ENCODE assay signal across 8 cellular contexts in the genomic region with DNA sequence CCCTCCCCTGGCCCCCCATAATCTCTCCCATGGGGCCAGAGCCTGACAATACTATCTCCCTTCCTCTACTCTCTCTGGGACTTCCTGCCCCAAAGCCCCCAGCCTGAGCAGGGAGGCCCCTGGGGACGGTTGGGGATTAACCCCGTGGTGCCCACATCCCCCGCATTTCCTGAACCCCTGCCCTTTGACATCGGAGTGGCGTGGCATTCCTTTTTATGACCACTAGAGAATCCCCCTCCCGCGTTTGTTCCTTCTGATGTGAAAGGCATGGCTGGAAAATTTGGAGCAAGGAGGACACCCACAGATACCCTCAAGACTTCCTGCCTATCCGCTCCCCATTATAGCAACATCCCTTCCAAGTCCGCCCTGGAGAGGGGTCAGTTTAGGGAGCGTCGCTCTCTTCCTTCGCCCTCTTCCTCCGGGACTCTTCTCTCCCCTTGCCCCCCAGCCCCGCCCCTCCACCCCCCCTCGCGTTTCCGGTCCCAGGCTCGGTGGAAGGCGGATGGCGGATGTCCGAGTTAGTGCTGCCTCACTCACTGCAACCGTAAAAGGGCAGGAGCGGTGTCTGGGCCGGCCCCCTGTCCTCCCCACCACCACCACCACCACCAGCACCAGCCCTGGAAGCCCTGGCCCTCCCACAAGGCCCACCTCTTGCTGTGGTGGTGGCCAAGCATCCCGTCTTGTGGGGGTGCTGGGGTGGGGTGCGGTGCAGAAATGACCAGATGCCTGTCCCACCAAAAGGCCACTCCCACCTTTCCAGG. TPM values are rescaled to one million over a fixed set of nuclear protein-coding genes. Genes with fewer than 3 reads are reported as not detected.
A peak's percentile ranks its signal among the peaks of the same experiment; 100 is the strongest.
DNase-seq lines count a peak whose midpoint lies in the region; TF ChIP-seq lines count a peak whose summit lies in the region.

No MANE protein-coding gene starts in this region.

- H4K20me1 ChIP-seq in osteoblast (ENCODE audit: insufficient read depth, low read length), result peaks cover 37% of the 10 kb centered on the region

- intact Hi-C loops in activated T-helper 2 cell treated with anti-CD3 and anti-CD28 coated beads, Interferon-gamma antibody, Interleukin-2, Interleukin-4, amounts not matched to agents 10 μg/mL and 5 μg/mL and 100 μg/mL, durations not matched to agents 14 hours and 24 hours and 36 hours (cut with micrococcal nuclease), result loop anchor here (5.0 kb wide), 2 partner anchors 73 to 183 kb away; a partner anchor contains a TSS

- no peak overlapping the region for H2AFZ ChIP-seq in osteoblast (ENCODE audit: low read length)

- TF ChIP-seq CTCF in 22Rv1 (IDR thresholded peaks at IDR 0.05), result no peak
- no peak for TF ChIP-seq CTCF in GM10266 (IDR thresholded peaks at IDR 0.05; ENCODE audit: control insufficient read depth, insufficient read depth, low read depth, missing control alignments)
- no peak for TF ChIP-seq CTCF in glutamatergic neuron (IDR thresholded peaks at IDR 0.05; ENCODE audit: partially characterized antibody, unreplicated experiment)
- no peak for TF ChIP-seq CTCF in osteoblast (IDR thresholded peaks at IDR 0.05; ENCODE audit: extremely low read depth, low read depth, low read length)

- H3K4me3 Mint-ChIP-seq in activated T-helper 2 cell treated with anti-CD3 and anti-CD28 coated beads, Interferon-gamma antibody, Interleukin-2, Interleukin-4, amounts not matched to agents 10 μg/mL and 5 μg/mL and 100 μg/mL, durations not matched to agents 14 hours and 24 hours and 36 hours (ENCODE audit: low read depth), result peak overlapping the region; percentile 99
- peak overlapping the region; percentile 98 for H3K4me3 Mint-ChIP-seq in glutamatergic neuron (ENCODE audit: unreplicated experiment)

- no peaks in the 10 kb centered on the region for H3K27me3 ChIP-seq in osteoblast (ENCODE audit: insufficient read depth, low read length)

- H3K9me3 ChIP-seq in osteoblast (ENCODE audit: low read depth, low read length), result no peaks in the 10 kb centered on the region

- peaks cover 6% of the 10 kb centered on the region for H3K36me3 ChIP-seq in osteoblast (ENCODE audit: insufficient read depth, low read length)

- H3K27ac ChIP-seq in 22Rv1 (peak overlapping the region; percentile 82), osteoblast (ENCODE audit: low read depth, low read length) (peak overlapping the region; percentile 53)

- no peaks in the 10 kb centered on the region for H3K27me3 Mint-ChIP-seq in activated T-helper 2 cell treated with anti-CD3 and anti-CD28 coated beads, Interferon-gamma antibody, Interleukin-2, Interleukin-4, amounts not matched to agents 10 μg/mL and 5 μg/mL and 100 μg/mL, durations not matched to agents 14 hours and 24 hours and 36 hours (ENCODE audit: low read depth)
- peaks cover 8% of the 10 kb centered on the region for H3K27me3 Mint-ChIP-seq in glutamatergic neuron (ENCODE audit: unreplicated experiment)

- peak; percentile 88 for DNase-seq in GM10266 (ENCODE audit: extremely low spot score)
- peak; percentile 87 for DNase-seq in MV-4-11 (lab: John Stamatoyannopoulos, UW)
- peak; percentile 33 for DNase-seq in activated T-helper 2 cell treated with anti-CD3 and anti-CD28 coated beads, Interferon-gamma antibody, Interleukin-2, Interleukin-4, amounts not matched to agents 10 μg/mL and 5 μg/mL and 100 μg/mL, durations not matched to agents 14 hours and 24 hours and 36 hours (ENCODE audit: low spot score)
- DNase-seq in glutamatergic neuron, result peak; percentile 57
- DNase-seq in osteoblast (ENCODE audit: insufficient read length, low spot score, missing footprints), result peak; percentile 97
- DNase-seq in NCI-H345 (lab: John Stamatoyannopoulos, UW), result no peak
- no peak for DNase-seq in central memory CD4-positive, alpha-beta T cell

- peaks cover 20% of the 10 kb centered on the region for H3K4me1 ChIP-seq in osteoblast (ENCODE audit: insufficient read depth, low read length)

- H3K79me2 ChIP-seq in osteoblast (ENCODE audit: insufficient read depth, low read length), result peaks cover 66% of the 10 kb centered on the region

- no peaks in the 10 kb centered on the region for H3K9me3 Mint-ChIP-seq in activated T-helper 2 cell treated with anti-CD3 and anti-CD28 coated beads, Interferon-gamma antibody, Interleukin-2, Interleukin-4, amounts not matched to agents 10 μg/mL and 5 μg/mL and 100 μg/mL, durations not matched to agents 14 hours and 24 hours and 36 hours
- H3K9me3 Mint-ChIP-seq in glutamatergic neuron (ENCODE audit: unreplicated experiment), result peaks cover 4% of the 10 kb centered on the region

- H3K4me1 Mint-ChIP-seq in activated T-helper 2 cell treated with anti-CD3 and anti-CD28 coated beads, Interferon-gamma antibody, Interleukin-2, Interleukin-4, amounts not matched to agents 10 μg/mL and 5 μg/mL and 100 μg/mL, durations not matched to agents 14 hours and 24 hours and 36 hours (ENCODE audit: low read depth), result peaks cover 38% of the 10 kb centered on the region
- H3K4me1 Mint-ChIP-seq in glutamatergic neuron (ENCODE audit: low read depth, unreplicated experiment), result peaks cover 5% of the 10 kb centered on the region

- peak overlapping the region; percentile 100 for H3K4me2 ChIP-seq in osteoblast (ENCODE audit: insufficient read depth, low read length)

- H3K36me3 Mint-ChIP-seq in activated T-helper 2 cell treated with anti-CD3 and anti-CD28 coated beads, Interferon-gamma antibody, Interleukin-2, Interleukin-4, amounts not matched to agents 10 μg/mL and 5 μg/mL and 100 μg/mL, durations not matched to agents 14 hours and 24 hours and 36 hours (ENCODE audit: low read depth), result peaks cover 40% of the 10 kb centered on the region
- no peaks in the 10 kb centered on the region for H3K36me3 Mint-ChIP-seq in glutamatergic neuron (ENCODE audit: unreplicated experiment)

- H3K4me3 ChIP-seq in osteoblast (ENCODE audit: insufficient read depth, low read length), result peak overlapping the region; percentile 90

- peak overlapping the region; percentile 90 for H3K27ac Mint-ChIP-seq in activated T-helper 2 cell treated with anti-CD3 and anti-CD28 coated beads, Interferon-gamma antibody, Interleukin-2, Interleukin-4, amounts not matched to agents 10 μg/mL and 5 μg/mL and 100 μg/mL, durations not matched to agents 14 hours and 24 hours and 36 hours
- peak overlapping the region; percentile 86 for H3K27ac Mint-ChIP-seq in glutamatergic neuron (ENCODE audit: unreplicated experiment)

RNA-seq across cellular contexts. Expression of a gene that starts 1.8 kb away (rescaled TPM):
- 232 and 244 TPM in 2 replicates for total RNA-seq in activated T-helper 2 cell treated with anti-CD3 and anti-CD28 coated beads, Interferon-gamma antibody, Interleukin-2, Interleukin-4, amounts not matched to agents 10 μg/mL and 5 μg/mL and 100 μg/mL, durations not matched to agents 14 hours and 24 hours and 36 hours
- total RNA-seq in glutamatergic neuron (ENCODE audit: unreplicated experiment) (73.6 TPM), osteoblast (50.1 and 71.3 TPM in 2 replicates)

RNA-seq across cellular contexts. Expression of a gene that starts 10.9 kb away (rescaled TPM):
- total RNA-seq in activated T-helper 2 cell treated with anti-CD3 and anti-CD28 coated beads, Interferon-gamma antibody, Interleukin-2, Interleukin-4, amounts not matched to agents 10 μg/mL and 5 μg/mL and 100 μg/mL, durations not matched to agents 14 hours and 24 hours and 36 hours, result 2.5 and 3.1 TPM in 2 replicates
- total RNA-seq in glutamatergic neuron (ENCODE audit: unreplicated experiment) (6.6 TPM), osteoblast (0.29 and 0.36 TPM in 2 replicates)

RNA-seq across cellular contexts. Expression of a gene that starts 12.3 kb away (rescaled TPM):
- total RNA-seq in activated T-helper 2 cell treated with anti-CD3 and anti-CD28 coated beads, Interferon-gamma antibody, Interleukin-2, Interleukin-4, amounts not matched to agents 10 μg/mL and 5 μg/mL and 100 μg/mL, durations not matched to agents 14 hours and 24 hours and 36 hours, result 4.0 and 8.1 TPM in 2 replicates
- total RNA-seq in glutamatergic neuron (ENCODE audit: unreplicated experiment) (179 TPM), osteoblast (6.2 TPM in 2 replicates)

RNA-seq across cellular contexts. Expression of a gene that starts 41.3 kb away (rescaled TPM):
- total RNA-seq in activated T-helper 2 cell treated with anti-CD3 and anti-CD28 coated beads, Interferon-gamma antibody, Interleukin-2, Interleukin-4, amounts not matched to agents 10 μg/mL and 5 μg/mL and 100 μg/mL, durations not matched to agents 14 hours and 24 hours and 36 hours, result 10.2 and 10.9 TPM in 2 replicates
- total RNA-seq in glutamatergic neuron (ENCODE audit: unreplicated experiment), result not detected
- total RNA-seq in osteoblast, result 3.3 and 3.8 TPM in 2 replicates

Comparison
In these comparisons a context has a peak if more than half of its experiments do, and no peak if none do; other contexts are left out.
1. DNase-seq: peak in GM10266 (single experiment), MV-4-11 (single experiment), activated T-helper 2 cell treated with anti-CD3 and anti-CD28 coated beads, Interferon-gamma antibody, Interleukin-2, Interleukin-4, amounts not matched to agents 10 μg/mL and 5 μg/mL and 100 μg/mL, durations not matched to agents 14 hours and 24 hours and 36 hours (single experiment), glutamatergic neuron (single experiment) and osteoblast (single experiment); none in NCI-H345 (single experiment) and central memory CD4-positive, alpha-beta T cell (single experiment).
2. RNA of a gene that starts 12.3 kb away (total RNA-seq): 179 TPM in glutamatergic neuron (single experiment); 4.0 to 8.1 TPM in activated T-helper 2 cell treated with anti-CD3 and anti-CD28 coated beads, Interferon-gamma antibody, Interleukin-2, Interleukin-4, amounts not matched to agents 10 μg/mL and 5 μg/mL and 100 μg/mL, durations not matched to agents 14 hours and 24 hours and 36 hours and 6.2 TPM in osteoblast; every median in the first group is over 10 times any median in the second.